In genomic region chr9:66153971-66154691, GRCh38 we compare ENCODE assay signal across 8 cellular contexts.
DNase-seq lines count a peak whose midpoint lies in the region; ATAC-seq and TF ChIP-seq lines count a peak whose summit lies in the region.
"Not testable (repeated sequence)": the region's sequence is repeated elsewhere in the genome, so short reads cannot be mapped to it uniquely, and the experiment has no call there.

No MANE protein-coding gene starts in this region.

- TF ChIP-seq EP300 in sigmoid colon (IDR thresholded peaks at IDR 0.05): not testable (repeated sequence)

- H3K27ac ChIP-seq in heart left ventricle; lung (ENCODE audit: low read depth in 1 of 2, low read length in 1 of 2); sigmoid colon; tibial artery: not testable (repeated sequence)

- H3K4me3 ChIP-seq in heart left ventricle (peak overlapping the region in 5 of 12 donors; percentile 19 to 38 (median 26)), sigmoid colon (peak overlapping the region in 3 of 4 donors; percentile 26 to 48 (median 28)), tibial artery (peak overlapping the region; percentile 13 to 42)
- not testable (repeated sequence) for H3K4me3 ChIP-seq in lung

- peak; percentile 0 for DNase-seq in G401 (ENCODE audit: low spot score)
- DNase-seq in activated CD8-positive, alpha-beta T cell treated with anti-CD3 and anti-CD28 coated beads for 36 hours: peak; percentile 7
- peak; percentile 2 for DNase-seq in activated naive CD4-positive, alpha-beta T cell treated with Interleukin-2 at 50 U/mL for 16 hours
- DNase-seq in cerebellar cortex (ENCODE audit: low spot score): peak; percentile 0
- DNase-seq in heart left ventricle: peak in 3 of 5 donors; percentile 4 to 57 (median 9)
- DNase-seq in lung (ENCODE audit: low spot score): peak; percentile 27
- DNase-seq in sigmoid colon: peak; percentile 46
- DNase-seq in tibial artery: not testable (repeated sequence)

- POLR2A ChIA-PET in activated CD8-positive, alpha-beta T cell treated with anti-CD3 and anti-CD28 coated beads for 36 hours (lab: Charles Lee): not testable (repeated sequence)

- not testable (repeated sequence) for H3K27ac Mint-ChIP-seq in activated CD8-positive, alpha-beta T cell treated with anti-CD3 and anti-CD28 coated beads for 36 hours

- H3K36me3 Mint-ChIP-seq in activated CD8-positive, alpha-beta T cell treated with anti-CD3 and anti-CD28 coated beads for 36 hours (ENCODE audit: low read depth): not testable (repeated sequence)

- intact Hi-C loops in activated CD8-positive, alpha-beta T cell treated with anti-CD3 and anti-CD28 coated beads for 36 hours (cut with micrococcal nuclease); heart left ventricle (cut with DNase I); sigmoid colon (cut with DNase I); tibial artery (cut with DNase I; ENCODE audit: low total_unique reads): not testable (repeated sequence)

- H3K36me3 ChIP-seq in heart left ventricle; lung (ENCODE audit: control insufficient read depth in 2 of 2, insufficient read depth in 2 of 2, low read length in 2 of 2); sigmoid colon; tibial artery: not testable (repeated sequence)

- H3K4me1 Mint-ChIP-seq in activated CD8-positive, alpha-beta T cell treated with anti-CD3 and anti-CD28 coated beads for 36 hours (ENCODE audit: low read depth): not testable (repeated sequence)

- not testable (repeated sequence) for H3K9me3 ChIP-seq in heart left ventricle; lung (ENCODE audit: control insufficient read depth in 2 of 2, insufficient read depth in 1 of 2, low read length in 1 of 2); sigmoid colon; tibial artery

- ATAC-seq in activated CD8-positive, alpha-beta T cell treated with anti-CD3 and anti-CD28 coated beads for 36 hours; heart left ventricle; lung (ENCODE audit: insufficient read depth, low FRiP score): not testable (repeated sequence)

- CTCF ChIA-PET in activated CD8-positive, alpha-beta T cell treated with anti-CD3 and anti-CD28 coated beads for 36 hours (lab: Charles Lee): not testable (repeated sequence)

- TF ChIP-seq POLR2A in heart left ventricle (IDR thresholded peaks at IDR 0.05); sigmoid colon (IDR thresholded peaks at IDR 0.05): not testable (repeated sequence)

- not testable (repeated sequence) for H3K9me3 Mint-ChIP-seq in activated CD8-positive, alpha-beta T cell treated with anti-CD3 and anti-CD28 coated beads for 36 hours

- not testable (repeated sequence) for H3K4me3 Mint-ChIP-seq in activated CD8-positive, alpha-beta T cell treated with anti-CD3 and anti-CD28 coated beads for 36 hours

- TF ChIP-seq CTCF in activated CD8-positive, alpha-beta T cell treated with anti-CD3 and anti-CD28 coated beads for 36 hours (IDR thresholded peaks at IDR 0.05); heart left ventricle (IDR thresholded peaks at IDR 0.05); lung (IDR thresholded peaks at IDR 0.05; ENCODE audit: control extremely low read depth, extremely low read depth); sigmoid colon (IDR thresholded peaks at IDR 0.05); tibial artery (IDR thresholded peaks at IDR 0.05): not testable (repeated sequence)

- not testable (repeated sequence) for H3K4me1 ChIP-seq in heart left ventricle; lung (ENCODE audit: control insufficient read depth in 2 of 2, insufficient read depth in 2 of 2, low read length in 2 of 2); sigmoid colon; tibial artery

- not testable (repeated sequence) for H3K27me3 ChIP-seq in heart left ventricle; lung (ENCODE audit: control insufficient read depth, insufficient read depth); sigmoid colon; tibial artery

- not testable (repeated sequence) for H3K27me3 Mint-ChIP-seq in activated CD8-positive, alpha-beta T cell treated with anti-CD3 and anti-CD28 coated beads for 36 hours

- WGBS in heart left ventricle, 4 donors: 21 to 53% (median 32%) methylated on average over 8 to 28 of the region's 40 CpGs
- 17 to 21% methylated on average over 15 to 25 of the region's 40 CpGs for WGBS in lung, 2 donors
- 17 to 21% methylated on average over 24 to 32 of the region's 40 CpGs for WGBS in sigmoid colon, 2 donors

- in situ Hi-C loops in G401 (cut with HindIII; ENCODE audit: low sequenced_read_pairs): not testable (repeated sequence)
